ENCODE assay signal across 26 cellular contexts in genomic region chr9:122338536-122338935, GRCh38.
"Had no signal": no experiment of that assay in that cellular context is flagged by ENCODE, and none has a peak within 500 bp of the region (broad histone marks: within the 10 kb centered on the region; RNA-seq: fewer than 3 reads in every experiment).

No MANE protein-coding gene starts in this region.

- H3K36me3 ChIP-seq: heart right ventricle, left ventricle myocardium inferior, neutrophil, pancreas, prostate gland, stomach, thyroid gland, transverse colon, upper lobe of left lung, vagina had no signal

- H3K4me1 ChIP-seq: pancreas, prostate gland, testis, thyroid gland, transverse colon, vagina had no signal

- DNase-seq: heart right ventricle; left ventricle myocardium inferior; naive thymus-derived CD8-positive, alpha-beta T cell; occipital lobe; pancreas; retina; right cardiac atrium; stimulated activated CD4-positive, alpha-beta T cell treated with anti-CD3 and anti-CD28 coated beads, Interleukin-12 subunit alpha, Interleukin-12 subunit beta, amount 100 ng/mL, for 4 hours; stimulated activated CD4-positive, alpha-beta T cell treated with anti-CD3 and anti-CD28 coated beads, Interleukin-15, amount 100 ng/mL, for 24 hours; stimulated activated CD4-positive, alpha-beta T cell treated with anti-CD3 and anti-CD28 coated beads, Interleukin-2, amount 100 ng/mL, for 24 hours; stimulated activated CD4-positive, alpha-beta T cell treated with anti-CD3 and anti-CD28 coated beads, Interleukin-4, amount 100 ng/mL, for 1 hour; stimulated activated naive B cell treated with anti-CD40 and anti-IgM and Interleukin-4, amounts not matched to agents 10 μg/mL and 1 μg/mL and 100 μg/mL, for 72 hours; stimulated activated naive CD8-positive, alpha-beta T cell treated with anti-CD3 and anti-CD28 coated beads, Interleukin-15, Interleukin-2, amounts not matched to agents 100 U/mL and 50 U/mL, for 24 hours; stomach; testis; thyroid gland; transverse colon had no signal

- H3K4me3 Mint-ChIP-seq: memory B cell; naive thymus-derived CD8-positive, alpha-beta T cell; neural crest cell; stimulated activated naive B cell treated with anti-CD40 and anti-IgM and Interleukin-4, amounts not matched to agents 10 μg/mL and 1 μg/mL and 100 μg/mL, for 72 hours had no signal

- H3K4me1 Mint-ChIP-seq: naive thymus-derived CD8-positive, alpha-beta T cell; stimulated activated naive B cell treated with anti-CD40 and anti-IgM and Interleukin-4, amounts not matched to agents 10 μg/mL and 1 μg/mL and 100 μg/mL, for 72 hours had no signal

- H3K4me3 ChIP-seq: heart right ventricle, hepatocyte, left ventricle myocardium inferior, pancreas, prostate gland, skin epidermis, stomach, testis, thyroid gland, transverse colon, upper lobe of left lung, vagina had no signal

- H3K36me3 Mint-ChIP-seq: memory B cell; naive thymus-derived CD8-positive, alpha-beta T cell; stimulated activated naive B cell treated with anti-CD40 and anti-IgM and Interleukin-4, amounts not matched to agents 10 μg/mL and 1 μg/mL and 100 μg/mL, for 72 hours had no signal

- H2AFZ ChIP-seq: hepatocyte had no signal

- H3K79me2 ChIP-seq: hepatocyte had no signal

- FAIRE-seq: pancreas had no signal

- H3K27ac ChIP-seq: hepatocyte, left ventricle myocardium inferior, neutrophil, pancreas, prostate gland, stomach, testis, thyroid gland, transverse colon, vagina had no signal

- H3K9me3 ChIP-seq: heart right ventricle, left ventricle myocardium inferior, neutrophil, pancreas, prostate gland, stomach, testis, thyroid gland, transverse colon, upper lobe of left lung, vagina had no signal

- H3K27ac Mint-ChIP-seq: memory B cell; stimulated activated naive B cell treated with anti-CD40 and anti-IgM and Interleukin-4, amounts not matched to agents 10 μg/mL and 1 μg/mL and 100 μg/mL, for 72 hours had no signal

- H3K4me2 ChIP-seq: hepatocyte had no signal

- ATAC-seq: naive thymus-derived CD8-positive, alpha-beta T cell; pancreas; sciatic nerve; stimulated activated naive B cell treated with anti-CD40 and anti-IgM and Interleukin-4, amounts not matched to agents 10 μg/mL and 1 μg/mL and 100 μg/mL, for 72 hours; stimulated activated naive CD8-positive, alpha-beta T cell treated with anti-CD3 and anti-CD28 coated beads, Interleukin-15, Interleukin-2, amounts not matched to agents 100 U/mL and 50 U/mL, for 24 hours had no signal

- H3K9me3 Mint-ChIP-seq: memory B cell; naive thymus-derived CD8-positive, alpha-beta T cell; neural crest cell; stimulated activated naive B cell treated with anti-CD40 and anti-IgM and Interleukin-4, amounts not matched to agents 10 μg/mL and 1 μg/mL and 100 μg/mL, for 72 hours had no signal

- H3K27me3 ChIP-seq: pancreas, testis, thyroid gland, transverse colon, upper lobe of left lung, vagina had no signal
